In the genomic region with DNA sequence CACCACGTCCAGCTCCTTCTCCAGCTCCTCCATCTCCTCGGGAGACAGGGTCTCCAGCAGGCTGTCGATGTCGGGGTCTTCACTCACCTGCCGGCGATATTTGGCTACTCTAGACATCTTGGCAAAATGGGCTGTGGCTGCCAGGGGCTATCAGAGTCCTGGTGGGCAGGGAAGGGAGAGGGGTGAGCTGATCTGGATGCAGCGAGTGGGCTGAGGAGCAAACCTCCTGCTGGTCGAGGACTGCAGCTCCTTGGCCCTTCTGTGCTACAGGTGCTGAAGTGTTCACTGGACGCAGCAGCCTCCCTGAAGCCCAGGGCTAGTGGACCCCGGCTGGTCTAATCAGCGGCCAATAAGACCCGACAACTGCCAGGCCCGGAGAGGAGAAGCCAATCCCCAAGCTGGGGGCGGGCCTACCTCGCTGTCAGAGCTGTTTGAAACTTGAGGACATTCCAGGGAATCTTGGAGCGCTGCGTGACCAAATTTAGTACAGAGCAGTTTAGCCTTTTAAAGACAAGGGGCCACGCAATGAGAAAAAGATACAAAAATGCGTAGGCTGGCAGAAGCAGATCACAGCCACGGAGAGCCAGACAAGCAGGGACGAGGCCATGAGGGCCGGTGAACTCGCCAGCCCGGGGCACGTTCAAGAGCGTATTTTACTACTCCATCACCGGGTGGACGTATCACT, we compare ENCODE assay signal across 8 cellular contexts. TPM values are rescaled to one million over a fixed set of nuclear protein-coding genes. Genes with fewer than 3 reads are reported as not detected.
DNase-seq lines count a peak whose midpoint lies in the region; ATAC-seq, FAIRE-seq and TF ChIP-seq lines count a peak whose summit lies in the region.

Gene LMOD1 (minus strand): TSS at position 325 of the 685 bp plus-strand sequence. CDS start 208 bp downstream, at position 117.

- TF ChIP-seq CTCF in astrocyte (IDR thresholded peaks at IDR 0.05; ENCODE audit: insufficient read depth, low read depth, low read length) (no peak), osteoblast (IDR thresholded peaks at IDR 0.05; ENCODE audit: extremely low read depth, low read depth, low read length) (no peak)

- peak; percentile 73 for FAIRE-seq in astrocyte (lab: Jason Lieb, UNC)

- H4K20me1 ChIP-seq in astrocyte (ENCODE audit: insufficient read depth, low read length) = no peaks in the 10 kb centered on the region
- H4K20me1 ChIP-seq in osteoblast (ENCODE audit: insufficient read depth, low read length) = peaks cover 20% of the 10 kb centered on the region

- peak within 1 kb of the TSS; percentile 33 to 82 (median 64) for H3K4me3 Mint-ChIP-seq in CD8-positive, alpha-beta memory T cell
- peak within 1 kb of the TSS; percentile 91 for H3K4me3 Mint-ChIP-seq in astrocyte (ENCODE audit: unreplicated experiment)

- peaks cover 29 to 66% of the 10 kb centered on the region in 2 donors for H3K27me3 Mint-ChIP-seq in CD8-positive, alpha-beta memory T cell
- peaks cover 11% of the 10 kb centered on the region for H3K27me3 Mint-ChIP-seq in astrocyte (ENCODE audit: low read depth, unreplicated experiment)

- H3K79me2 ChIP-seq in astrocyte (ENCODE audit: insufficient read depth, low read length) (no peaks in the 10 kb centered on the region), osteoblast (ENCODE audit: insufficient read depth, low read length) (peaks cover 32% of the 10 kb centered on the region)

- H3K4me1 Mint-ChIP-seq in CD8-positive, alpha-beta memory T cell = peaks cover 10 to 24% (median 13%) of the 10 kb centered on the region in 3 donors
- peaks cover 48% of the 10 kb centered on the region for H3K4me1 Mint-ChIP-seq in astrocyte (ENCODE audit: low read depth, unreplicated experiment)

- peak within 1 kb of the TSS; percentile 90 for H3K4me2 ChIP-seq in astrocyte (ENCODE audit: low read length)
- H3K4me2 ChIP-seq in osteoblast (ENCODE audit: insufficient read depth, low read length) = peak within 1 kb of the TSS; percentile 89

- no peak for DNase-seq in CD8-positive, alpha-beta memory T cell
- peak; percentile 43 for DNase-seq in NCI-H1105 (lab: John Stamatoyannopoulos, UW)
- DNase-seq in astrocyte (ENCODE audit: low read depth) = peak; percentile 96
- DNase-seq in left ventricle myocardium superior = peak; percentile 84
- peak; percentile 91 for DNase-seq in osteoblast (ENCODE audit: insufficient read length, low spot score, missing footprints)

- H3K36me3 ChIP-seq in CD8-positive, alpha-beta memory T cell (ENCODE audit: insufficient read depth, low read length) = no peaks in the 10 kb centered on the region
- no peaks in the 10 kb centered on the region for H3K36me3 ChIP-seq in astrocyte (ENCODE audit: insufficient read depth, low read length)
- H3K36me3 ChIP-seq in osteoblast (ENCODE audit: insufficient read depth, low read length) = no peaks in the 10 kb centered on the region

- no peaks in the 10 kb centered on the region for H3K4me1 ChIP-seq in CD8-positive, alpha-beta memory T cell (ENCODE audit: insufficient read depth, low read length)
- peaks cover 26% of the 10 kb centered on the region for H3K4me1 ChIP-seq in astrocyte (ENCODE audit: insufficient read depth, low read length)
- peaks cover 52% of the 10 kb centered on the region for H3K4me1 ChIP-seq in osteoblast (ENCODE audit: insufficient read depth, low read length)

- H3K36me3 Mint-ChIP-seq in CD8-positive, alpha-beta memory T cell = peaks cover 0 to 3% (median 1%) of the 10 kb centered on the region in 3 donors
- H3K36me3 Mint-ChIP-seq in astrocyte (ENCODE audit: low read depth, unreplicated experiment) = peaks cover 6% of the 10 kb centered on the region

- CTCF ChIA-PET in CD8-positive, alpha-beta memory T cell (lab: Charles Lee) = interaction anchor here (1.0 kb wide), 1 partner anchor 8 kb away, joined by 3 read pairs; no protein-coding TSS in a partner anchor

- intact Hi-C loops in left ventricle myocardium superior (cut with micrococcal nuclease) = no loop called here

- peak within 1 kb of the TSS; percentile 81 for H2AFZ ChIP-seq in astrocyte (ENCODE audit: low read depth, low read length)
- H2AFZ ChIP-seq in osteoblast (ENCODE audit: low read length) = peak within 1 kb of the TSS; percentile 79

- H3K27ac ChIP-seq in CD8-positive, alpha-beta memory T cell (ENCODE audit: low read depth, low read length) = no peak within 1 kb of the TSS
- H3K27ac ChIP-seq in astrocyte (ENCODE audit: low read depth, low read length) (peak within 1 kb of the TSS; percentile 25), osteoblast (ENCODE audit: low read depth, low read length) (peak within 1 kb of the TSS; percentile 90)

- ATAC-seq in left ventricle myocardium superior (peak; percentile 96), GM18519 (IDR thresholded peaks at IDR 0.05; ENCODE audit: low FRiP score, unreplicated experiment) (no peak), GM21360 (IDR thresholded peaks at IDR 0.05; ENCODE audit: unreplicated experiment) (no peak), HG03039 (IDR thresholded peaks at IDR 0.05; ENCODE audit: unreplicated experiment) (no peak)

- no peak within 1 kb of the TSS for H3K4me3 ChIP-seq in CD8-positive, alpha-beta memory T cell (ENCODE audit: low read length)
- H3K4me3 ChIP-seq in astrocyte (ENCODE audit: insufficient read depth, low read depth, low read length) (peak within 1 kb of the TSS; percentile 56), osteoblast (ENCODE audit: insufficient read depth, low read length) (peak within 1 kb of the TSS; percentile 86)

- no peaks in the 10 kb centered on the region for H3K9me3 Mint-ChIP-seq in CD8-positive, alpha-beta memory T cell
- peaks cover 3% of the 10 kb centered on the region for H3K9me3 Mint-ChIP-seq in astrocyte (ENCODE audit: unreplicated experiment)

- POLR2A ChIA-PET in CD8-positive, alpha-beta memory T cell (lab: Charles Lee) = no interaction called here

- H3K27ac Mint-ChIP-seq in CD8-positive, alpha-beta memory T cell = peak within 1 kb of the TSS in 4 of 8 donors; percentile 18 to 83 (median 25)
- peak within 1 kb of the TSS; percentile 94 for H3K27ac Mint-ChIP-seq in astrocyte (ENCODE audit: unreplicated experiment)

- peak within 1 kb of the TSS; percentile 55 for H3K9ac ChIP-seq in astrocyte (ENCODE audit: low read length)

- H3K9me3 ChIP-seq in CD8-positive, alpha-beta memory T cell (ENCODE audit: low read length) = no peaks in the 10 kb centered on the region
- no peaks in the 10 kb centered on the region for H3K9me3 ChIP-seq in astrocyte (ENCODE audit: insufficient read depth, low read depth, low read length)
- no peaks in the 10 kb centered on the region for H3K9me3 ChIP-seq in osteoblast (ENCODE audit: low read depth, low read length)

- peaks cover 16% of the 10 kb centered on the region for H3K27me3 ChIP-seq in CD8-positive, alpha-beta memory T cell (ENCODE audit: insufficient read depth, low read length, poor library complexity, severe bottlenecking)
- no peaks in the 10 kb centered on the region for H3K27me3 ChIP-seq in astrocyte (ENCODE audit: insufficient read depth, low read length)
- no peaks in the 10 kb centered on the region for H3K27me3 ChIP-seq in osteoblast (ENCODE audit: insufficient read depth, low read length)

RNA-seq across cellular contexts. Expression of gene LMOD1, which starts in this region (rescaled TPM):
- total RNA-seq in CD8-positive, alpha-beta memory T cell = not detected
- not detected for polyA plus RNA-seq in CD8-positive, alpha-beta memory T cell
- total RNA-seq in astrocyte = 13.2 and 14.9 TPM in 2 replicates
- 8.0 TPM for total RNA-seq in left ventricle myocardium superior
- 17.1 and 21.7 TPM in 2 replicates for total RNA-seq in osteoblast

Comparison
In these comparisons a context has a peak if more than half of its experiments do, and no peak if none do; other contexts are left out.
1. DNase-seq: peak in NCI-H1105 (single experiment), astrocyte (single experiment), left ventricle myocardium superior (single experiment) and osteoblast (single experiment); none in CD8-positive, alpha-beta memory T cell (0 of 5).